ENCODE assay signal across 11 cellular contexts in the genomic region with DNA sequence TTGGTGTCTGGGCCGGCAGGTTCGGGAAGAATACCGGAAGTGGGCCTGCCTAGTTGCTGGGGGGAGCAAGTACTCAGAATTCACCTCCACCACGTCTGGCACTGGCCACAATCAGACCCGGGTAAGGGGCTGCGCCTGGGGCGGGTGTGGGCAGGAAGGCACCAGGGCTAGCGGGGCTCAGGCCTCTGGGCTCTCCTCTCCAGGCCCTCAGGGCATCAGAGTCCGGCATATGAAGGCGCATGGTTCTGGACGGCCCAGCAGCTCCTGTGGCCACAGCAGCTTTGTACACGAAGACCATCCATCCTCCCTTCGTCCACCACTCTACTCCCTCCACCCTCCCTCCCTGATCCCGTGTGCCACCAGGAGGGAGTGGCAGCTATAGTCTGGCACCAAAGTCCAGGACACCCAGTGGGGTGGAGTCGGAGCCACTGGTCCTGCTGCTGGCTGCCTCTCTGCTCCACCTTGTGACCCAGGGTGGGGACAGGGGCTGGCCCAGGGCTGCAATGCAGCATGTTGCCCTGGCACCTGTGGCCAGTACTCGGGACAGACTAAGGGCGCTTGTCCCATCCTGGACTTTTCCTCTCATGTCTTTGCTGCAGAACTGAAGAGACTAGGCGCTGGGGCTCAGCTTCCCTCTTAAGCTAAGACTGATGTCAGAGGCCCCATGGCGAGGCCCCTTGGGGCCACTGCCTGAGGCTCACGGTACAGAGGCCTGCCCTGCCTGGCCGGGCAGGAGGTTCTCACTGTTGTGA. TPM values are rescaled to one million over a fixed set of nuclear protein-coding genes. Genes with fewer than 3 reads are reported as not detected.
DNase-seq lines count a peak whose midpoint lies in the region; ATAC-seq and TF ChIP-seq lines count a peak whose summit lies in the region.
"Had no signal": no experiment of that assay in that cellular context is flagged by ENCODE, and none has a peak within 500 bp of the region (broad histone marks: within the 10 kb centered on the region; RNA-seq: fewer than 3 reads in every experiment).

No MANE protein-coding gene starts in this region.

- CTCF ChIA-PET in HEK293T (lab: Yijun Ruan, JAX), result interaction anchor here (1.2 kb wide), 1 partner anchor 208 kb away, joined by 3 read pairs; no protein-coding TSS in a partner anchor

- TF ChIP-seq CTCF in osteocyte (IDR thresholded peaks at IDR 0.05), result no peak

- H3K9me3 Mint-ChIP-seq in activated naive CD8-positive, alpha-beta T cell treated with anti-CD3 and anti-CD28 coated beads, Interleukin-2, amount 50 U/mL, for 24 hours, result no peaks in the 10 kb centered on the region
- H3K9me3 Mint-ChIP-seq in osteocyte (ENCODE audit: unreplicated experiment), result no peaks in the 10 kb centered on the region

- DNase-seq in activated T-cell treated with anti-CD3 and anti-CD28 coated beads, Interleukin-2, amount 50 U/mL, for 1 hour, result peak; percentile 55
- no peak for DNase-seq in activated T-cell treated with anti-CD3 and anti-CD28 coated beads for 4 hours
- peak; percentile 30 for DNase-seq in activated naive CD8-positive, alpha-beta T cell treated with anti-CD3 and anti-CD28 coated beads, Interleukin-2, amount 50 U/mL, for 24 hours
- no peak for DNase-seq in osteocyte (ENCODE audit: extremely low spot score, unreplicated experiment)
- DNase-seq in HEK293T (ENCODE audit: extremely low spot score), result no peak
- DNase-seq in SW 1271 (lab: John Stamatoyannopoulos, UW), result no peak
- no peak for DNase-seq in ACHN
- DNase-seq: central memory CD4-positive, alpha-beta T cell; NCI-H226; nucleus accumbens had no signal

- peaks cover 71% of the 10 kb centered on the region for H3K36me3 Mint-ChIP-seq in activated naive CD8-positive, alpha-beta T cell treated with anti-CD3 and anti-CD28 coated beads, Interleukin-2, amount 50 U/mL, for 24 hours (ENCODE audit: low read depth)
- H3K36me3 Mint-ChIP-seq in osteocyte (ENCODE audit: unreplicated experiment), result peaks cover 31% of the 10 kb centered on the region

- peak; percentile 10 for ATAC-seq in activated naive CD8-positive, alpha-beta T cell treated with anti-CD3 and anti-CD28 coated beads, Interleukin-2, amount 50 U/mL, for 24 hours

- H3K27ac Mint-ChIP-seq in activated naive CD8-positive, alpha-beta T cell treated with anti-CD3 and anti-CD28 coated beads, Interleukin-2, amount 50 U/mL, for 24 hours, result peak overlapping the region; percentile 69
- H3K27ac Mint-ChIP-seq in osteocyte (ENCODE audit: unreplicated experiment), result peak overlapping the region; percentile 14

- no peak overlapping the region for H3K4me3 Mint-ChIP-seq in activated naive CD8-positive, alpha-beta T cell treated with anti-CD3 and anti-CD28 coated beads, Interleukin-2, amount 50 U/mL, for 24 hours
- no peak overlapping the region for H3K4me3 Mint-ChIP-seq in osteocyte (ENCODE audit: unreplicated experiment)

- peaks cover 30% of the 10 kb centered on the region for H3K4me1 Mint-ChIP-seq in activated naive CD8-positive, alpha-beta T cell treated with anti-CD3 and anti-CD28 coated beads, Interleukin-2, amount 50 U/mL, for 24 hours
- H3K4me1 Mint-ChIP-seq in osteocyte (ENCODE audit: unreplicated experiment), result peaks cover 14% of the 10 kb centered on the region

- H3K27me3 Mint-ChIP-seq in activated naive CD8-positive, alpha-beta T cell treated with anti-CD3 and anti-CD28 coated beads, Interleukin-2, amount 50 U/mL, for 24 hours, result no peaks in the 10 kb centered on the region
- no peaks in the 10 kb centered on the region for H3K27me3 Mint-ChIP-seq in osteocyte (ENCODE audit: unreplicated experiment)

- POLR2A ChIA-PET in HEK293T (lab: Yijun Ruan, JAX), result no interaction called here

- in situ Hi-C loops in ACHN (cut with HindIII; ENCODE audit: low pct_ligation_motif_present, low pct_unique_long_range_greater_than_20kb, low sequenced_read_pairs), result no loop called here

TF ChIP-seq in PFSK-1, 5 proteins besides CTCF, POLR2A, EP300 and RAD21:
- TF ChIP-seq, protein P1, sequence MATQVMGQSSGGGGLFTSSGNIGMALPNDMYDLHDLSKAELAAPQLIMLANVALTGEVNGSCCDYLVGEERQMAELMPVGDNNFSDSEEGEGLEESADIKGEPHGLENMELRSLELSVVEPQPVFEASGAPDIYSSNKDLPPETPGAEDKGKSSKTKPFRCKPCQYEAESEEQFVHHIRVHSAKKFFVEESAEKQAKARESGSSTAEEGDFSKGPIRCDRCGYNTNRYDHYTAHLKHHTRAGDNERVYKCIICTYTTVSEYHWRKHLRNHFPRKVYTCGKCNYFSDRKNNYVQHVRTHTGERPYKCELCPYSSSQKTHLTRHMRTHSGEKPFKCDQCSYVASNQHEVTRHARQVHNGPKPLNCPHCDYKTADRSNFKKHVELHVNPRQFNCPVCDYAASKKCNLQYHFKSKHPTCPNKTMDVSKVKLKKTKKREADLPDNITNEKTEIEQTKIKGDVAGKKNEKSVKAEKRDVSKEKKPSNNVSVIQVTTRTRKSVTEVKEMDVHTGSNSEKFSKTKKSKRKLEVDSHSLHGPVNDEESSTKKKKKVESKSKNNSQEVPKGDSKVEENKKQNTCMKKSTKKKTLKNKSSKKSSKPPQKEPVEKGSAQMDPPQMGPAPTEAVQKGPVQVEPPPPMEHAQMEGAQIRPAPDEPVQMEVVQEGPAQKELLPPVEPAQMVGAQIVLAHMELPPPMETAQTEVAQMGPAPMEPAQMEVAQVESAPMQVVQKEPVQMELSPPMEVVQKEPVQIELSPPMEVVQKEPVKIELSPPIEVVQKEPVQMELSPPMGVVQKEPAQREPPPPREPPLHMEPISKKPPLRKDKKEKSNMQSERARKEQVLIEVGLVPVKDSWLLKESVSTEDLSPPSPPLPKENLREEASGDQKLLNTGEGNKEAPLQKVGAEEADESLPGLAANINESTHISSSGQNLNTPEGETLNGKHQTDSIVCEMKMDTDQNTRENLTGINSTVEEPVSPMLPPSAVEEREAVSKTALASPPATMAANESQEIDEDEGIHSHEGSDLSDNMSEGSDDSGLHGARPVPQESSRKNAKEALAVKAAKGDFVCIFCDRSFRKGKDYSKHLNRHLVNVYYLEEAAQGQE (IDR thresholded peaks at IDR 0.05; ENCODE audit: insufficient read depth in 1 of 2, low read depth in 2 of 2, low read length in 2 of 2), result no peak
- no peak for TF ChIP-seq TAF1 (IDR thresholded peaks at IDR 0.05; ENCODE audit: borderline replicate concordance, insufficient read depth, low read length)
- TF ChIP-seq SIN3A (IDR thresholded peaks at IDR 0.05; ENCODE audit: borderline replicate concordance, insufficient read depth, low read length), result no peak
- no peak for TF ChIP-seq FOXP2 (optimal IDR thresholded peaks at IDR 0.05; ENCODE audit: borderline replicate concordance, extremely low read depth, extremely low read length, insufficient read depth)
- TF ChIP-seq POLR2AphosphoS5 (IDR thresholded peaks at IDR 0.05; ENCODE audit: low read depth, low read length), result peak; percentile 74

TF ChIP-seq in HEK293T, 16 proteins besides CTCF, POLR2A, EP300 and RAD21:
- TF ChIP-seq ELF4 (IDR thresholded peaks at IDR 0.05), result no peak

RNA-seq across cellular contexts. Expression of a gene that starts 11.1 kb away (rescaled TPM):
- 222 TPM for polyA plus RNA-seq in PFSK-1 (2012; ENCODE audit: insufficient read length, low read depth)
- total RNA-seq in osteocyte, result 66.0 and 71.0 TPM in 2 replicates

RNA-seq across cellular contexts. Expression of a gene that starts 25.0 kb away (rescaled TPM):
- polyA plus RNA-seq in PFSK-1 (2012; ENCODE audit: insufficient read length, low read depth), result 466 TPM
- 151 and 162 TPM in 2 replicates for total RNA-seq in osteocyte

RNA-seq across cellular contexts. Expression of a gene that starts 26.8 kb away (rescaled TPM):
- 134 TPM for polyA plus RNA-seq in PFSK-1 (2012; ENCODE audit: insufficient read length, low read depth)
- 2.0 and 2.1 TPM in 2 replicates for total RNA-seq in osteocyte

Comparison
In these comparisons a context has a peak if more than half of its experiments do, and no peak if none do; other contexts are left out.
1. DNase-seq: peak in activated T-cell treated with anti-CD3 and anti-CD28 coated beads, Interleukin-2, amount 50 U/mL, for 1 hour (single experiment) and activated naive CD8-positive, alpha-beta T cell treated with anti-CD3 and anti-CD28 coated beads, Interleukin-2, amount 50 U/mL, for 24 hours (single experiment); none in activated T-cell treated with anti-CD3 and anti-CD28 coated beads for 4 hours (single experiment), osteocyte (single experiment), HEK293T (single experiment), SW 1271 (0 of 2) and ACHN (single experiment).